Comparison of ENCODE assay signal across 1 cellular context in genomic region chr12:93776581-93777018, GRCh38.
TF ChIP-seq lines count a peak whose summit lies in the region.

No MANE protein-coding gene starts in this region.

TF ChIP-seq in HepG2, 621 proteins besides CTCF, POLR2A, EP300 and RAD21 (continued from another document):
- TF ChIP-seq MTERF4 (CRISPR knock-in tag; IDR thresholded peaks at IDR 0.05): no peak
- no peak for TF ChIP-seq ZNF563 (CRISPR knock-in tag; IDR thresholded peaks at IDR 0.05)
